2 cellular contexts compared by ENCODE assay signal in the genomic region with DNA sequence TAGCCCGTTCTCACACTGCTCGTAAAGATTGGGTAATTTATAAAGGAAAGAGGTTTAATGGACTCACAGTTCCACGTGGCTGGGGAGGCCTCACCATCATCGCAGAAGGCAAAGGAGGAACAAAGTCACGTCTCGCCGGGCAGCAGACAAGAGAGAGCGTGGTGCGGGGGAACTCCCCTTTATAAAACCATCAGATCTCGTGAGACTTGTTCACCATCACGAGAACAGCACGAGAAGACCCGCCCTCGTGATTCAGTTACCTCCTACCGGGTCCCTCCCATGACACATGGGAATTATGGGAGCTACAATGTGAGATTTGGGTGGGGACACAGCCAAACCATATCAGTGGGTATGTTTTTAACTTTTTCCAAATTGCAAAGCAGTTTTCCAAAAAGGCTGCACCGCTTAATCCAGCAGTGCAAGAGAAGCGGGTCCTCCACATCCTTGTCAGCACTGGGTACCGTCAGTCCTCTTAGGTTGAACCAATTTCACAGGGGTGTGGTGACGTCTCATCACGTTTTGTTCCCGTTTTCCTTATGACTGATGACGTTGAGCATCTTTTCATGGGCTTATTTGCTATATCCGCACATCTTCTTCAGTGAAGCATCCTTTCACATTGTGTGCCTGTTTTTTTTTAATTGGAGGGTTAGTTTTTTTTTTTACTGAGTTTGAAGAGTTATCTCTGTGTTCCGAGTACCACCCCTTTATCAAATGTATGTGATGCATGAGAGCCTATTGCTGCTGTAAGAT.
A peak's percentile ranks its signal among the peaks of the same experiment; 100 is the strongest.
TF ChIP-seq lines count a peak whose summit lies in the region.

No MANE protein-coding gene starts in this region.

TF ChIP-seq in HepG2, 621 proteins besides CTCF, POLR2A, EP300 and RAD21 (continued from another document):
- TF ChIP-seq, protein P1, sequence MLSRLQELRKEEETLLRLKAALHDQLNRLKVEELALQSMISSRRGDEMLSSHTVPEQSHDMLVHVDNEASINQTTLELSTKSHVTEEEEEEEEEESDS (CRISPR knock-in tag; IDR thresholded peaks at IDR 0.05; ENCODE audit: borderline replicate concordance) = no peak
- TF ChIP-seq ZNF660 (CRISPR knock-in tag; IDR thresholded peaks at IDR 0.05; ENCODE audit: borderline replicate concordance, low read depth) (no peak), CHD2 (IDR thresholded peaks at IDR 0.05; ENCODE audit: low read depth, low read length) (0 out of 2 replicates have a peak, but pooled peaks have one; percentile 44), MAF1 (CRISPR knock-in tag; IDR thresholded peaks at IDR 0.05; ENCODE audit: borderline replicate concordance) (no peak)
- TF ChIP-seq, protein P2, sequence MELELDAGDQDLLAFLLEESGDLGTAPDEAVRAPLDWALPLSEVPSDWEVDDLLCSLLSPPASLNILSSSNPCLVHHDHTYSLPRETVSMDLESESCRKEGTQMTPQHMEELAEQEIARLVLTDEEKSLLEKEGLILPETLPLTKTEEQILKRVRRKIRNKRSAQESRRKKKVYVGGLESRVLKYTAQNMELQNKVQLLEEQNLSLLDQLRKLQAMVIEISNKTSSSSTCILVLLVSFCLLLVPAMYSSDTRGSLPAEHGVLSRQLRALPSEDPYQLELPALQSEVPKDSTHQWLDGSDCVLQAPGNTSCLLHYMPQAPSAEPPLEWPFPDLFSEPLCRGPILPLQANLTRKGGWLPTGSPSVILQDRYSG (CRISPR knock-in tag; IDR thresholded peaks at IDR 0.05) = no peak

TF ChIP-seq in SK-N-SH treated with all-trans-retinoic acid at 6 μM for 48 hours, 23 proteins besides CTCF, POLR2A, EP300 and RAD21 (continued from another document):
- no peak for TF ChIP-seq ZNF565 (CRISPR knock-in tag; conservative IDR thresholded peaks at IDR 0.05; ENCODE audit: low read depth)
- TF ChIP-seq TOX (CRISPR knock-in tag; IDR thresholded peaks at IDR 0.05; ENCODE audit: borderline replicate concordance) = no peak
- TF ChIP-seq TCF4 (CRISPR knock-in tag; IDR thresholded peaks at IDR 0.05; ENCODE audit: borderline replicate concordance) = no peak
- TF ChIP-seq, protein P3, sequence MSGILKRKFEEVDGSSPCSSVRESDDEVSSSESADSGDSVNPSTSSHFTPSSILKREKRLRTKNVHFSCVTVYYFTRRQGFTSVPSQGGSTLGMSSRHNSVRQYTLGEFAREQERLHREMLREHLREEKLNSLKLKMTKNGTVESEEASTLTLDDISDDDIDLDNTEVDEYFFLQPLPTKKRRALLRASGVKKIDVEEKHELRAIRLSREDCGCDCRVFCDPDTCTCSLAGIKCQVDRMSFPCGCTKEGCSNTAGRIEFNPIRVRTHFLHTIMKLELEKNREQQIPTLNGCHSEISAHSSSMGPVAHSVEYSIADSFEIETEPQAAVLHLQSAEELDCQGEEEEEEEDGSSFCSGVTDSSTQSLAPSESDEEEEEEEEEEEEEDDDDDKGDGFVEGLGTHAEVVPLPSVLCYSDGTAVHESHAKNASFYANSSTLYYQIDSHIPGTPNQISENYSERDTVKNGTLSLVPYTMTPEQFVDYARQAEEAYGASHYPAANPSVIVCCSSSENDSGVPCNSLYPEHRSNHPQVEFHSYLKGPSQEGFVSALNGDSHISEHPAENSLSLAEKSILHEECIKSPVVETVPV (CRISPR knock-in tag; IDR thresholded peaks at IDR 0.05) = no peak
- TF ChIP-seq, protein P4, sequence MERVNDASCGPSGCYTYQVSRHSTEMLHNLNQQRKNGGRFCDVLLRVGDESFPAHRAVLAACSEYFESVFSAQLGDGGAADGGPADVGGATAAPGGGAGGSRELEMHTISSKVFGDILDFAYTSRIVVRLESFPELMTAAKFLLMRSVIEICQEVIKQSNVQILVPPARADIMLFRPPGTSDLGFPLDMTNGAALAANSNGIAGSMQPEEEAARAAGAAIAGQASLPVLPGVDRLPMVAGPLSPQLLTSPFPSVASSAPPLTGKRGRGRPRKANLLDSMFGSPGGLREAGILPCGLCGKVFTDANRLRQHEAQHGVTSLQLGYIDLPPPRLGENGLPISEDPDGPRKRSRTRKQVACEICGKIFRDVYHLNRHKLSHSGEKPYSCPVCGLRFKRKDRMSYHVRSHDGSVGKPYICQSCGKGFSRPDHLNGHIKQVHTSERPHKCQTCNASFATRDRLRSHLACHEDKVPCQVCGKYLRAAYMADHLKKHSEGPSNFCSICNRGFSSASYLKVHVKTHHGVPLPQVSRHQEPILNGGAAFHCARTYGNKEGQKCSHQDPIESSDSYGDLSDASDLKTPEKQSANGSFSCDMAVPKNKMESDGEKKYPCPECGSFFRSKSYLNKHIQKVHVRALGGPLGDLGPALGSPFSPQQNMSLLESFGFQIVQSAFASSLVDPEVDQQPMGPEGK (CRISPR knock-in tag; IDR thresholded peaks at IDR 0.05; ENCODE audit: borderline replicate concordance) = no peak
- TF ChIP-seq ISL1 (CRISPR knock-in tag; IDR thresholded peaks at IDR 0.05) = no peak
- TF ChIP-seq RARB (CRISPR knock-in tag; IDR thresholded peaks at IDR 0.05) = no peak
- no peak for TF ChIP-seq CSDC2 (CRISPR knock-in tag; IDR thresholded peaks at IDR 0.05)
- no peak for TF ChIP-seq GLIS3 (CRISPR knock-in tag; IDR thresholded peaks at IDR 0.05)
- TF ChIP-seq ZFP3 (CRISPR knock-in tag; IDR thresholded peaks at IDR 0.05) = no peak
- TF ChIP-seq SNAI2 (CRISPR knock-in tag; IDR thresholded peaks at IDR 0.05) = no peak
- TF ChIP-seq, protein P5, sequence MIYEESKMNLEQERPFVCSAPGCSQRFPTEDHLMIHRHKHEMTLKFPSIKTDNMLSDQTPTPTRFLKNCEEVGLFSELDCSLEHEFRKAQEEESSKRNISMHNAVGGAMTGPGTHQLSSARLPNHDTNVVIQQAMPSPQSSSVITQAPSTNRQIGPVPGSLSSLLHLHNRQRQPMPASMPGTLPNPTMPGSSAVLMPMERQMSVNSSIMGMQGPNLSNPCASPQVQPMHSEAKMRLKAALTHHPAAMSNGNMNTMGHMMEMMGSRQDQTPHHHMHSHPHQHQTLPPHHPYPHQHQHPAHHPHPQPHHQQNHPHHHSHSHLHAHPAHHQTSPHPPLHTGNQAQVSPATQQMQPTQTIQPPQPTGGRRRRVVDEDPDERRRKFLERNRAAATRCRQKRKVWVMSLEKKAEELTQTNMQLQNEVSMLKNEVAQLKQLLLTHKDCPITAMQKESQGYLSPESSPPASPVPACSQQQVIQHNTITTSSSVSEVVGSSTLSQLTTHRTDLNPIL (CRISPR knock-in tag; IDR thresholded peaks at IDR 0.05; ENCODE audit: low read depth) = no peak
- TF ChIP-seq ARNTL (CRISPR knock-in tag; IDR thresholded peaks at IDR 0.05; ENCODE audit: borderline replicate concordance, low read depth) = no peak
- TF ChIP-seq ZC3H10 (CRISPR knock-in tag; IDR thresholded peaks at IDR 0.05) = no peak
